In the genomic region with DNA sequence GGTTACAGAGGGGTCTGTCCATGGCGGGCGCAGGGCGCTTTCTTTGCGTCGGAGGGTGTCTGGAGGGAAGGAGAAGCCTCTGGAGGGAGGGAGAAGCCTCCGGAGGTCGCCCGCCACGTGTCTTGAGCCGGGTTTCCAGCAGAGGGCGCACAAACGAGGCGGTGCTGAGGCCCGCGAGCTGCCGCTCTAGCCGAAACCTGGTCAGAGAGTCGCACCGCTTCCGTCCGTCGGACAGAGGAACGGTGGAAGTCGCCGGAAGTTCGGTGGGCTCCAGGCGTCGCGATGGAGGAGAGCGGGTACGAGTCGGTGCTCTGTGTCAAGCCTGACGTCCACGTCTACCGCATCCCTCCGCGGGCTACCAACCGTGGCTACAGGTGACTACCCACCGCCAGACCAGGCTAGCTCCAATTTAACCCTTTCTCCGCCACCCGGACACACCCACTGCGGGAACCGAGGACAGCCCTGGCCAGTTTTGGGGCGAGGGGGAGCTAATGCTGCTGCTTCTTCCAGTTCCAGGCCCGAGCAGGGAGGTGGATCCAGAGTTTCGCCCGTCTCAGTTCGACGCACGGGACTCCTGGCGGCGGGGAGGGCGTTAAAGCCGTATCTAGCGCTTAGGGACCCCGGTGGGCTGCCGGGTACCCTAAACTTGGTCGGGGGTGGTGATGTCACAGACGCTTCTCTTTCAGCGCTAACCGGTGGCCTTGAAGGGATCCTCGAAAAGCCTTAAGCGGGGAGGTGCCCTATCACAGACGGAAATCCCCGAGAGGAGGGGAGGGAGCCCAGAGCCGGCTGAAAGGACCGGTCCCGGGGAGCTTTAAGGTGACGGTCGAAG, we compare ENCODE assay signal across 8 cellular contexts. TPM values are rescaled to one million over a fixed set of nuclear protein-coding genes. Genes with fewer than 3 reads are reported as not detected.
DNase-seq lines count a peak whose midpoint lies in the region; ATAC-seq, FAIRE-seq and TF ChIP-seq lines count a peak whose summit lies in the region.

TSS of gene NECAP2 (plus strand) at position 245 of the 832 bp plus-strand sequence. CDS start at position 283, 38 bp downstream.

- ATAC-seq in HG02870 (IDR thresholded peaks at IDR 0.05; ENCODE audit: unreplicated experiment), result peak; percentile 82
- ATAC-seq in upper lobe of right lung, result peak; percentile 97

- H3K4me3 Mint-ChIP-seq in T-helper 1 cell treated with Interleukin-12 subunit alpha and Interleukin-12 subunit beta and Interleukin-4 antibody, amounts not matched to agents 30 μg/mL and 1 μg/mL, for 36 hours, result peak within 1 kb of the TSS; percentile 95
- peak within 1 kb of the TSS; percentile 89 for H3K4me3 Mint-ChIP-seq in progenitor cell of endocrine pancreas (ENCODE audit: low read depth)

- H3K4me1 Mint-ChIP-seq in T-helper 1 cell treated with Interleukin-12 subunit alpha and Interleukin-12 subunit beta and Interleukin-4 antibody, amounts not matched to agents 30 μg/mL and 1 μg/mL, for 36 hours (ENCODE audit: low read depth), result peaks cover 31% of the 10 kb centered on the region
- peaks cover 10% of the 10 kb centered on the region for H3K4me1 Mint-ChIP-seq in progenitor cell of endocrine pancreas (ENCODE audit: low read depth)

- H3K27ac ChIP-seq in left ventricle myocardium inferior (replicated peaks) (peak within 1 kb of the TSS; percentile 84), upper lobe of right lung (peak within 1 kb of the TSS; percentile 88)

- intact Hi-C loops in left ventricle myocardium inferior (cut with micrococcal nuclease) (no loop called here), upper lobe of right lung (cut with DNase I) (no loop called here)

- H3K27me3 Mint-ChIP-seq in T-helper 1 cell treated with Interleukin-12 subunit alpha and Interleukin-12 subunit beta and Interleukin-4 antibody, amounts not matched to agents 30 μg/mL and 1 μg/mL, for 36 hours (ENCODE audit: low read depth), result no peaks in the 10 kb centered on the region
- H3K27me3 Mint-ChIP-seq in progenitor cell of endocrine pancreas, result no peaks in the 10 kb centered on the region

- H3K9me3 ChIP-seq in left ventricle myocardium inferior (replicated peaks) (no peaks in the 10 kb centered on the region), upper lobe of right lung (no peaks in the 10 kb centered on the region)

- peak within 1 kb of the TSS; percentile 94 for H3K4me3 ChIP-seq in left ventricle myocardium inferior
- peak within 1 kb of the TSS; percentile 99 for H3K4me3 ChIP-seq in upper lobe of right lung

- peak; percentile 94 for TF ChIP-seq POLR2A in GM12891 (IDR thresholded peaks at IDR 0.05; ENCODE audit: low read depth, low read length)

- FAIRE-seq in GM12891 (lab: Jason Lieb, UNC), result peak; percentile 97

- H3K36me3 ChIP-seq in left ventricle myocardium inferior, result peaks cover 30% of the 10 kb centered on the region
- peaks cover 31% of the 10 kb centered on the region for H3K36me3 ChIP-seq in upper lobe of right lung

- DNase-seq in GM12891 (ENCODE audit: insufficient read length, low spot score) (peak; percentile 87), NCI-H1694 treated with DMSO at 0.1 percent for 48 hours (lab: John Stamatoyannopoulos, UW) (peak; percentile 76), amniotic stem cell (lab: John Stamatoyannopoulos, UW) (peak; percentile 80), left ventricle myocardium inferior (peak; percentile 94), progenitor cell of endocrine pancreas (ENCODE audit: low spot score, unreplicated experiment) (peak; percentile 97), upper lobe of right lung (peak; percentile 96)

- H3K27me3 ChIP-seq in left ventricle myocardium inferior (ENCODE audit: low read depth) (no peaks in the 10 kb centered on the region), upper lobe of right lung (no peaks in the 10 kb centered on the region)

- H3K27ac Mint-ChIP-seq in T-helper 1 cell treated with Interleukin-12 subunit alpha and Interleukin-12 subunit beta and Interleukin-4 antibody, amounts not matched to agents 30 μg/mL and 1 μg/mL, for 36 hours, result peak within 1 kb of the TSS; percentile 93
- H3K27ac Mint-ChIP-seq in progenitor cell of endocrine pancreas, result peak within 1 kb of the TSS; percentile 92

- TF ChIP-seq CTCF in left ventricle myocardium inferior (IDR thresholded peaks at IDR 0.05; ENCODE audit: borderline replicate concordance) (peak; percentile 94), progenitor cell of endocrine pancreas (IDR thresholded peaks at IDR 0.05; ENCODE audit: unreplicated experiment) (peak; percentile 88), upper lobe of right lung (IDR thresholded peaks at IDR 0.05) (peak; percentile 91)

- H3K9me3 Mint-ChIP-seq in T-helper 1 cell treated with Interleukin-12 subunit alpha and Interleukin-12 subunit beta and Interleukin-4 antibody, amounts not matched to agents 30 μg/mL and 1 μg/mL, for 36 hours, result no peaks in the 10 kb centered on the region
- H3K9me3 Mint-ChIP-seq in progenitor cell of endocrine pancreas (ENCODE audit: low read depth), result no peaks in the 10 kb centered on the region

- H3K4me1 ChIP-seq in left ventricle myocardium inferior (peaks cover 43% of the 10 kb centered on the region), upper lobe of right lung (peaks cover 22% of the 10 kb centered on the region)

- H3K36me3 Mint-ChIP-seq in T-helper 1 cell treated with Interleukin-12 subunit alpha and Interleukin-12 subunit beta and Interleukin-4 antibody, amounts not matched to agents 30 μg/mL and 1 μg/mL, for 36 hours (ENCODE audit: low read depth), result peaks cover 23% of the 10 kb centered on the region
- H3K36me3 Mint-ChIP-seq in progenitor cell of endocrine pancreas (ENCODE audit: insufficient read depth), result peaks cover 4% of the 10 kb centered on the region

TF ChIP-seq in GM12891, 5 proteins besides CTCF, POLR2A, EP300 and RAD21:
- TF ChIP-seq POU2F2 (IDR thresholded peaks at IDR 0.05; ENCODE audit: low read depth, low read length), result peak; percentile 41
- peak; percentile 83 for TF ChIP-seq TAF1 (IDR thresholded peaks at IDR 0.05; ENCODE audit: low read depth, low read length)
- TF ChIP-seq SPI1 (IDR thresholded peaks at IDR 0.05; ENCODE audit: low read depth, low read length), result peak; percentile 44
- TF ChIP-seq POLR2AphosphoS5 (IDR thresholded peaks at IDR 0.05; ENCODE audit: low read depth, low read length), result peak; percentile 96
- no peak for TF ChIP-seq PAX5 (IDR thresholded peaks at IDR 0.05; ENCODE audit: insufficient read depth, low read length, severe bottlenecking)

RNA-seq across cellular contexts. Expression of gene NECAP2, which starts in this region (rescaled TPM):
- 64.9 TPM for polyA plus RNA-seq in GM12891 (2012; ENCODE audit: low read depth, missing spikeins)
- total RNA-seq in left ventricle myocardium inferior, result 14.9 TPM
- 43.2 and 44.8 TPM in 2 replicates for total RNA-seq in progenitor cell of endocrine pancreas
- total RNA-seq in upper lobe of right lung, result 78.1 TPM

Comparison
In these comparisons a context has a peak if more than half of its experiments do, and no peak if none do; other contexts are left out.
1. Peak in every context shown above with its lines: DNase-seq, ATAC-seq, H3K4me3 ChIP-seq and H3K27ac ChIP-seq.